Comparison of ENCODE assay signal across 1 cellular context in the genomic region with DNA sequence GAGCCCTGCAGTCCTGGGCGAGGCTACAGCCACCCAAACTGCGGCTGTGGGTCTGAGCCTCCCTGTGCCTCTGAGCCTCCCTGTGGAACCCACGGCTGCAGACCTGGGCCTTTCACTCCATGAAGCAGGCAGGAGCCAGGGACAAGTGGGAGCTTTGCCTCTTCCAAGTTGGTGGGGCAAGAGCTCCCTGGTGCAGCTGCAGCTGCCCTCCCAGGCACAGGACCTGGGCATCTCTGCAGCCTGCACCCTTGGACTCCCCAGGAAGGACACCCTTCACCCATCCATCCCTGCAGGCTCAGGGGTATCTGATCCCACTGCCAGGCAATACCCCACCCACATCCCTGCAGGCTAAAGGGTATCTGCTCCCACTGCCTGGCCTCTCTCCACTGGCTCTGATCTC.
TF ChIP-seq lines count a peak whose summit lies in the region.

No MANE protein-coding gene starts in this region.

TF ChIP-seq in H1, 55 proteins besides CTCF, POLR2A, EP300 and RAD21:
- TF ChIP-seq HDAC2 (IDR thresholded peaks at IDR 0.05; ENCODE audit: borderline replicate concordance in 1 of 2, low read depth in 2 of 2, low read length in 2 of 2) (no peak), CHD1 (IDR thresholded peaks at IDR 0.05; ENCODE audit: low read depth, low read length) (no peak), TAF1 (IDR thresholded peaks at IDR 0.05; ENCODE audit: low read depth, low read length) (no peak), SP4 (IDR thresholded peaks at IDR 0.05; ENCODE audit: low read length) (no peak), SP2 (IDR thresholded peaks at IDR 0.05; ENCODE audit: low read length) (no peak), KDM1A (IDR thresholded peaks at IDR 0.05; ENCODE audit: borderline replicate concordance, low read length) (no peak), SAP30 (IDR thresholded peaks at IDR 0.05; ENCODE audit: insufficient read depth, insufficient replicate concordance, low read length) (no peak), JUND (IDR thresholded peaks at IDR 0.05; ENCODE audit: low read length) (no peak), BCL11A (IDR thresholded peaks at IDR 0.05; ENCODE audit: low read depth in 2 of 2, low read length in 2 of 2) (no peak), CREB1 (IDR thresholded peaks at IDR 0.05) (no peak)
- TF ChIP-seq, protein P1, sequence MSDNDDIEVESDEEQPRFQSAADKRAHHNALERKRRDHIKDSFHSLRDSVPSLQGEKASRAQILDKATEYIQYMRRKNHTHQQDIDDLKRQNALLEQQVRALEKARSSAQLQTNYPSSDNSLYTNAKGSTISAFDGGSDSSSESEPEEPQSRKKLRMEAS (IDR thresholded peaks at IDR 0.05) = no peak
